ENCODE assay signal across 1 cellular context in genomic region chr5:143453722-143454121, GRCh38.
TF ChIP-seq lines count a peak whose summit lies in the region.

No MANE protein-coding gene starts in this region.

TF ChIP-seq in GM12878, 131 proteins besides CTCF, POLR2A, EP300 and RAD21 (continued from another document):
- no peak for TF ChIP-seq SIX5 (IDR thresholded peaks at IDR 0.05; ENCODE audit: low read depth, low read length, severe bottlenecking)
